In genomic region chr5:67807116-67807888, GRCh38 we compare ENCODE assay signal across 1 cellular context.
A peak's percentile ranks its signal among the peaks of the same experiment; 100 is the strongest.
TF ChIP-seq lines count a peak whose summit lies in the region.

No MANE protein-coding gene starts in this region.

TF ChIP-seq in GM12878, 131 proteins besides CTCF, POLR2A, EP300 and RAD21 (continued from another document and continues in another):
- TF ChIP-seq SKIL (IDR thresholded peaks at IDR 0.05; ENCODE audit: low read depth, poor library complexity, severe bottlenecking), result peak; percentile 86
- no peak for TF ChIP-seq EZH2 (IDR thresholded peaks at IDR 0.05; ENCODE audit: borderline replicate concordance, control insufficient read depth, low read depth, low read length)
- TF ChIP-seq REST (IDR thresholded peaks at IDR 0.05; ENCODE audit: low read depth, low read length), result no peak
- TF ChIP-seq IRF3 (IDR thresholded peaks at IDR 0.05), result no peak
- no peak for TF ChIP-seq SREBF1 (IDR thresholded peaks at IDR 0.05; ENCODE audit: low read length)
- TF ChIP-seq SIN3A (IDR thresholded peaks at IDR 0.05; ENCODE audit: low read depth, low read length), result no peak
- no peak for TF ChIP-seq ZBTB33 (IDR thresholded peaks at IDR 0.05)
- TF ChIP-seq YY1 (IDR thresholded peaks at IDR 0.05; ENCODE audit: low read depth, low read length), result no peak
- no peak for TF ChIP-seq NR2F1 (conservative IDR thresholded peaks at IDR 0.05)
- no peak for TF ChIP-seq EED (IDR thresholded peaks at IDR 0.05; ENCODE audit: low read depth)
- no peak for TF ChIP-seq TAF1 (IDR thresholded peaks at IDR 0.05; ENCODE audit: borderline replicate concordance, low read depth, low read length)
- TF ChIP-seq BCL3 (IDR thresholded peaks at IDR 0.05; ENCODE audit: borderline replicate concordance, insufficient read depth, low read depth, low read length, poor library complexity, severe bottlenecking), result no peak
- no peak for TF ChIP-seq RCOR1 (conservative IDR thresholded peaks at IDR 0.05; ENCODE audit: low read depth, low read length)
- no peak for TF ChIP-seq RELA (IDR thresholded peaks at IDR 0.05; ENCODE audit: borderline replicate concordance, partially characterized antibody)
- TF ChIP-seq SUZ12 (IDR thresholded peaks at IDR 0.05; ENCODE audit: unreplicated experiment), result no peak
- TF ChIP-seq HDGF (IDR thresholded peaks at IDR 0.05), result no peak
- no peak for TF ChIP-seq CBFB (IDR thresholded peaks at IDR 0.05; ENCODE audit: low read depth)
- TF ChIP-seq TCF12 (IDR thresholded peaks at IDR 0.05; ENCODE audit: low read depth, low read length), result no peak
- TF ChIP-seq STAT3 (IDR thresholded peaks at IDR 0.05; ENCODE audit: low read depth, low read length), result no peak
- TF ChIP-seq SMC3 (IDR thresholded peaks at IDR 0.05; ENCODE audit: borderline replicate concordance, low read length), result no peak
- TF ChIP-seq YBX1 (IDR thresholded peaks at IDR 0.05), result no peak
- no peak for TF ChIP-seq MLLT1 (IDR thresholded peaks at IDR 0.05)
- peak; percentile 9; the same call in 1 of the 2 replicates for TF ChIP-seq PKNOX1 (IDR thresholded peaks at IDR 0.05)
- TF ChIP-seq TARDBP (IDR thresholded peaks at IDR 0.05; ENCODE audit: borderline replicate concordance), result no peak
- no peak for TF ChIP-seq ZNF622 (IDR thresholded peaks at IDR 0.05)
- TF ChIP-seq NFIC (IDR thresholded peaks at IDR 0.05; ENCODE audit: low read depth, low read length), result peak; percentile 62; the same call in 1 of the 2 replicates
- TF ChIP-seq E2F8 (IDR thresholded peaks at IDR 0.05; ENCODE audit: low read depth, partially characterized antibody), result no peak
- TF ChIP-seq TCF3 (IDR thresholded peaks at IDR 0.05; ENCODE audit: borderline replicate concordance, insufficient read depth, low read depth, low read length), result no peak
- no peak for TF ChIP-seq BRCA1 (IDR thresholded peaks at IDR 0.05; ENCODE audit: low read depth, low read length)
- TF ChIP-seq BCL11A (IDR thresholded peaks at IDR 0.05; ENCODE audit: low read depth, low read length), result peak; percentile 76; the same call in 1 of the 2 replicates
- 0 out of 2 replicates have a peak, but pooled peaks have one; percentile 26 for TF ChIP-seq DPF2 (IDR thresholded peaks at IDR 0.05)
- peak; percentile 67; the same call in 1 of the 2 replicates for TF ChIP-seq CREM (IDR thresholded peaks at IDR 0.05; ENCODE audit: low read depth)
- TF ChIP-seq NR2C2 (IDR thresholded peaks at IDR 0.05; ENCODE audit: borderline replicate concordance, control insufficient read depth, insufficient read length, low read depth), result no peak
- 0 out of 2 replicates have a peak, but pooled peaks have one; percentile 30 for TF ChIP-seq ZNF217 (IDR thresholded peaks at IDR 0.05)
- no peak for TF ChIP-seq ZBTB4 (CRISPR knock-in tag; IDR thresholded peaks at IDR 0.05)
- TF ChIP-seq HDAC2 (IDR thresholded peaks at IDR 0.05), result no peak
- TF ChIP-seq CBX5 (IDR thresholded peaks at IDR 0.05; ENCODE audit: low read depth), result no peak
- TF ChIP-seq RFX5 (IDR thresholded peaks at IDR 0.05; ENCODE audit: low read depth, low read length), result no peak
- TF ChIP-seq ASH2L (IDR thresholded peaks at IDR 0.05; ENCODE audit: borderline replicate concordance, low read depth), result no peak
- no peak for TF ChIP-seq POU2F2 (IDR thresholded peaks at IDR 0.05; ENCODE audit: borderline replicate concordance, low read depth, low read length)
- no peak for TF ChIP-seq PAX8 (IDR thresholded peaks at IDR 0.05)
- TF ChIP-seq MEF2B (IDR thresholded peaks at IDR 0.05; ENCODE audit: partially characterized antibody, poor library complexity, severe bottlenecking), result peak; percentile 87
- peak; percentile 73 for TF ChIP-seq IKZF1 (conservative IDR thresholded peaks at IDR 0.05)
